In the genomic region with DNA sequence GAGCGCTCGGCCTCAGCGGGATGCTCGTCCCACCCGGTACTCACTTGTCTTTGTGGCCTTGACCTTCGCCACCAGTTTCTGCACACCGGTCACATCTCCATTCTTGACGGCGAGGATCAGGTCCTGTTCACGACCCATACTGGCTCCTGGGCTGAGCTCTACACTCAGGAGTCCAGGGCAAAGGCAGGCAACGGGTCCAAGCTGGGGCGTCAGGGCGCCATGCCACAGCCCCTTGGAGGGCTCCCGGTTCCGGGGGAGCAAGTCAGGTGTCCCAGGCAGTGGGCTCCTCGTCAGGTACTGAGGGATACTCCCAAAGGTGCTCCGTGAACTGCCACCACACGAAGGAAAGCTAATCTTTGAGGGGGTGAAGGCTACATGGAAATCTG, we compare ENCODE assay signal across 8 cellular contexts. TPM values are rescaled to one million over a fixed set of nuclear protein-coding genes. Genes with fewer than 3 reads are reported as not detected.
DNase-seq lines count a peak whose midpoint lies in the region; ATAC-seq and TF ChIP-seq lines count a peak whose summit lies in the region.

No MANE protein-coding gene starts in this region.

- H3K27me3 ChIP-seq in GM23338 (ENCODE audit: insufficient read depth) (no peaks in the 10 kb centered on the region), left lung (peaks cover 0 to 24% of the 10 kb centered on the region in 2 donors)

- H3K9me3 ChIP-seq in left lung, result no peaks in the 10 kb centered on the region

- peak overlapping the region; percentile 98; the same call in 1 of the 2 replicates for H3K4me3 ChIP-seq in GM23338
- peak overlapping the region; percentile 3 to 95 for H3K4me3 ChIP-seq in left lung

- H3K27me3 Mint-ChIP-seq in GM23338 (ENCODE audit: insufficient read depth, low read depth, poor library complexity), result peaks cover 19% of the 10 kb centered on the region
- no peaks in the 10 kb centered on the region for H3K27me3 Mint-ChIP-seq in brain

- H3K4me1 Mint-ChIP-seq in GM23338 (peaks cover 24% of the 10 kb centered on the region), brain (peaks cover 68% of the 10 kb centered on the region)
- H3K4me1 Mint-ChIP-seq in stimulated activated effector memory CD8-positive, alpha-beta T cell treated with anti-CD3 and anti-CD28 coated beads, Interleukin-12 subunit alpha, Interleukin-12 subunit beta, amount 100 ng/mL, for 72 hours, result peaks cover 24% of the 10 kb centered on the region

- intact Hi-C loops in left lung (cut with DNase I), result no loop called here

- H3K4me3 Mint-ChIP-seq in GM23338 (peak overlapping the region; percentile 78), brain (peak overlapping the region; percentile 81 to 87 (median 83))
- peak overlapping the region; percentile 76 for H3K4me3 Mint-ChIP-seq in stimulated activated effector memory CD8-positive, alpha-beta T cell treated with anti-CD3 and anti-CD28 coated beads, Interleukin-12 subunit alpha, Interleukin-12 subunit beta, amount 100 ng/mL, for 72 hours

- H3K36me3 Mint-ChIP-seq in GM23338 (ENCODE audit: low read depth), result peaks cover 18% of the 10 kb centered on the region
- H3K36me3 Mint-ChIP-seq in brain, result peaks cover 14% of the 10 kb centered on the region
- H3K36me3 Mint-ChIP-seq in stimulated activated effector memory CD8-positive, alpha-beta T cell treated with anti-CD3 and anti-CD28 coated beads, Interleukin-12 subunit alpha, Interleukin-12 subunit beta, amount 100 ng/mL, for 72 hours, result peaks cover 9% of the 10 kb centered on the region

- H3K9me3 Mint-ChIP-seq in GM23338 (no peaks in the 10 kb centered on the region; the same call in 2 of the 3 replicates), brain (no peaks in the 10 kb centered on the region)
- H3K9me3 Mint-ChIP-seq in stimulated activated effector memory CD8-positive, alpha-beta T cell treated with anti-CD3 and anti-CD28 coated beads, Interleukin-12 subunit alpha, Interleukin-12 subunit beta, amount 100 ng/mL, for 72 hours, result no peaks in the 10 kb centered on the region

- TF ChIP-seq CTCF in GM23338 (conservative IDR thresholded peaks at IDR 0.05; ENCODE audit: low read depth in 2 of 2) (no peak), brain (conservative IDR thresholded peaks at IDR 0.05) (no peak), left lung (IDR thresholded peaks at IDR 0.05) (no peak)

- H3K4me2 ChIP-seq in GM23338, result peak overlapping the region; percentile 100; the same call in 1 of the 2 replicates

- DNase-seq in GM23338 (ENCODE audit: low spot score), result no peak
- DNase-seq in left lung, result peak in 1 of 2 donors; percentile 48
- DNase-seq in stimulated activated effector memory CD8-positive, alpha-beta T cell treated with anti-CD3 and anti-CD28 coated beads, Interleukin-12 subunit alpha, Interleukin-12 subunit beta, amount 100 ng/mL, for 72 hours (ENCODE audit: low spot score in 2 of 2), result no peak
- DNase-seq in NCI-H1930 (lab: John Stamatoyannopoulos, UW), result no peak
- DNase-seq in NCI-H2029 (lab: John Stamatoyannopoulos, UW), result no peak
- DNase-seq in globus pallidus (ENCODE audit: low spot score), result no peak

- H3F3A ChIP-seq in GM23338 (replicated peaks; ENCODE audit: low read depth), result no peaks in the 10 kb centered on the region

- H3K36me3 ChIP-seq in GM23338 (ENCODE audit: insufficient read depth), result 0 out of 2 replicates have a peak, but pooled peaks cover 10% of the 10 kb centered on the region
- H3K36me3 ChIP-seq in left lung, result peaks cover 0 to 6% of the 10 kb centered on the region in 2 donors

- H3K27ac Mint-ChIP-seq in GM23338 (no peak overlapping the region), brain (peak overlapping the region in 3 of 5 experiments; percentile 66 to 78 (median 74))
- no peak overlapping the region for H3K27ac Mint-ChIP-seq in stimulated activated effector memory CD8-positive, alpha-beta T cell treated with anti-CD3 and anti-CD28 coated beads, Interleukin-12 subunit alpha, Interleukin-12 subunit beta, amount 100 ng/mL, for 72 hours

- peaks cover 12% of the 10 kb centered on the region for H4K20me1 ChIP-seq in GM23338 (replicated peaks; ENCODE audit: insufficient read depth)

- ATAC-seq in GM23338 (no peak), left lung (no peak), GM18873 (IDR thresholded peaks at IDR 0.05; ENCODE audit: low FRiP score, unreplicated experiment) (no peak)
- no peak for ATAC-seq in stimulated activated effector memory CD8-positive, alpha-beta T cell treated with anti-CD3 and anti-CD28 coated beads, Interleukin-12 subunit alpha, Interleukin-12 subunit beta, amount 100 ng/mL, for 72 hours

- H2AFZ ChIP-seq in GM23338, result no peak overlapping the region

- H3K4me1 ChIP-seq in GM23338 (ENCODE audit: insufficient read depth) (peaks cover 7% of the 10 kb centered on the region; the same call in 1 of the 2 replicates), left lung (peaks cover 18 to 59% of the 10 kb centered on the region in 2 donors)

- H3K79me2 ChIP-seq in GM23338 (replicated peaks; ENCODE audit: insufficient read depth), result peaks cover 36% of the 10 kb centered on the region

- H3K9me2 ChIP-seq in GM23338 (ENCODE audit: insufficient read depth), result no peaks in the 10 kb centered on the region

- H3K27ac ChIP-seq in GM23338 (ENCODE audit: low read depth), result no peak overlapping the region
- H3K27ac ChIP-seq in left lung, result peak overlapping the region; percentile 75 to 77

TF ChIP-seq in GM23338, 12 proteins besides CTCF, POLR2A, EP300 and RAD21 (continues in another document):
- TF ChIP-seq EZH2phosphoT487 (IDR thresholded peaks at IDR 0.05; ENCODE audit: unreplicated experiment), result no peak
- no peak for TF ChIP-seq CREB1 (CRISPR knock-in tag; IDR thresholded peaks at IDR 0.05; ENCODE audit: low read depth)
- no peak for TF ChIP-seq ZNF114 (CRISPR knock-in tag; IDR thresholded peaks at IDR 0.05)
- TF ChIP-seq STAT1 (IDR thresholded peaks at IDR 0.05; ENCODE audit: unreplicated experiment), result no peak
- no peak for TF ChIP-seq JUNB (IDR thresholded peaks at IDR 0.05; ENCODE audit: unreplicated experiment)
- TF ChIP-seq NANOG (IDR thresholded peaks at IDR 0.05; ENCODE audit: borderline replicate concordance), result no peak
- TF ChIP-seq, protein P1, sequence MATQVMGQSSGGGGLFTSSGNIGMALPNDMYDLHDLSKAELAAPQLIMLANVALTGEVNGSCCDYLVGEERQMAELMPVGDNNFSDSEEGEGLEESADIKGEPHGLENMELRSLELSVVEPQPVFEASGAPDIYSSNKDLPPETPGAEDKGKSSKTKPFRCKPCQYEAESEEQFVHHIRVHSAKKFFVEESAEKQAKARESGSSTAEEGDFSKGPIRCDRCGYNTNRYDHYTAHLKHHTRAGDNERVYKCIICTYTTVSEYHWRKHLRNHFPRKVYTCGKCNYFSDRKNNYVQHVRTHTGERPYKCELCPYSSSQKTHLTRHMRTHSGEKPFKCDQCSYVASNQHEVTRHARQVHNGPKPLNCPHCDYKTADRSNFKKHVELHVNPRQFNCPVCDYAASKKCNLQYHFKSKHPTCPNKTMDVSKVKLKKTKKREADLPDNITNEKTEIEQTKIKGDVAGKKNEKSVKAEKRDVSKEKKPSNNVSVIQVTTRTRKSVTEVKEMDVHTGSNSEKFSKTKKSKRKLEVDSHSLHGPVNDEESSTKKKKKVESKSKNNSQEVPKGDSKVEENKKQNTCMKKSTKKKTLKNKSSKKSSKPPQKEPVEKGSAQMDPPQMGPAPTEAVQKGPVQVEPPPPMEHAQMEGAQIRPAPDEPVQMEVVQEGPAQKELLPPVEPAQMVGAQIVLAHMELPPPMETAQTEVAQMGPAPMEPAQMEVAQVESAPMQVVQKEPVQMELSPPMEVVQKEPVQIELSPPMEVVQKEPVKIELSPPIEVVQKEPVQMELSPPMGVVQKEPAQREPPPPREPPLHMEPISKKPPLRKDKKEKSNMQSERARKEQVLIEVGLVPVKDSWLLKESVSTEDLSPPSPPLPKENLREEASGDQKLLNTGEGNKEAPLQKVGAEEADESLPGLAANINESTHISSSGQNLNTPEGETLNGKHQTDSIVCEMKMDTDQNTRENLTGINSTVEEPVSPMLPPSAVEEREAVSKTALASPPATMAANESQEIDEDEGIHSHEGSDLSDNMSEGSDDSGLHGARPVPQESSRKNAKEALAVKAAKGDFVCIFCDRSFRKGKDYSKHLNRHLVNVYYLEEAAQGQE (IDR thresholded peaks at IDR 0.05; ENCODE audit: unreplicated experiment), result no peak
- no peak for TF ChIP-seq EZH2 (IDR thresholded peaks at IDR 0.05; ENCODE audit: low read depth, unreplicated experiment)

RNA-seq across cellular contexts. Expression of a gene that starts 1.7 kb away (rescaled TPM):
- total RNA-seq in GM23338 (2014; rRNA removed; shearing (Covaris generic)), result 17.7 and 21.5 TPM in 2 replicates
- polyA plus RNA-seq in GM23338 (2016; fragmentation: Nextera tagmentation; extraction: Ambion mirVana) (4.7 and 4.9 TPM in 2 replicates), brain (ENCODE audit: insufficient read depth, low read depth, low replicate concordance) (29.0 TPM)
- total RNA-seq in left lung, result 10 to 100 TPM; 43.8 to 74.4 TPM

RNA-seq across cellular contexts. Expression of a gene that starts 2.7 kb away (rescaled TPM):
- 61.9 and 62.5 TPM in 2 replicates for total RNA-seq in GM23338 (2014; rRNA removed; shearing (Covaris generic))
- polyA plus RNA-seq in GM23338 (2016; fragmentation: Nextera tagmentation; extraction: Ambion mirVana), result 45.9 and 48.2 TPM in 2 replicates
- 32.9 TPM for polyA plus RNA-seq in brain (ENCODE audit: insufficient read depth, low read depth, low replicate concordance)
- total RNA-seq in left lung, result 10 to 100 TPM; 15.8 to 22.9 TPM

RNA-seq across cellular contexts. Expression of a gene that starts 11.8 kb away (rescaled TPM):
- total RNA-seq in GM23338 (2014; rRNA removed; shearing (Covaris generic)), result 63.9 and 78.5 TPM in 2 replicates
- polyA plus RNA-seq in GM23338 (2016; fragmentation: Nextera tagmentation; extraction: Ambion mirVana), result 62.5 and 71.9 TPM in 2 replicates
- 22.1 TPM for polyA plus RNA-seq in brain (ENCODE audit: insufficient read depth, low read depth, low replicate concordance)
- total RNA-seq in left lung, result 100 to 1,000 TPM; 161 to 173 TPM

RNA-seq across cellular contexts. Expression of a gene that starts 57.2 kb away (rescaled TPM):
- total RNA-seq in GM23338 (2014; rRNA removed; shearing (Covaris generic)), result 36.6 and 66.0 TPM in 2 replicates
- polyA plus RNA-seq in GM23338 (2016; fragmentation: Nextera tagmentation; extraction: Ambion mirVana) (21.9 and 24.0 TPM in 2 replicates), brain (ENCODE audit: insufficient read depth, low read depth, low replicate concordance) (156 TPM)
- 10 to 100 TPM; 68.4 to 74.3 TPM for total RNA-seq in left lung

Comparison
In these comparisons a context has a peak if more than half of its experiments do, and no peak if none do; other contexts are left out.
1. H3K27ac Mint-ChIP-seq: peak in brain (3 of 5); none in GM23338 (single experiment) and stimulated activated effector memory CD8-positive, alpha-beta T cell treated with anti-CD3 and anti-CD28 coated beads, Interleukin-12 subunit alpha, Interleukin-12 subunit beta, amount 100 ng/mL, for 72 hours (single experiment).
2. Peak in every context shown above with its lines, with median percentiles within 50 percentile points of each other: H3K4me3 Mint-ChIP-seq.